In genomic region chr1:115654663-115655306, GRCh38 we compare ENCODE assay signal across 10 cellular contexts. TPM values are rescaled to one million over a fixed set of nuclear protein-coding genes. Genes with fewer than 3 reads are reported as not detected.
A peak's percentile ranks its signal among the peaks of the same experiment; 100 is the strongest.
DNase-seq lines count a peak whose midpoint lies in the region; ATAC-seq, FAIRE-seq and TF ChIP-seq lines count a peak whose summit lies in the region.
"Had no signal": no experiment of that assay in that cellular context is flagged by ENCODE, and none has a peak within 500 bp of the region (broad histone marks: within the 10 kb centered on the region; RNA-seq: fewer than 3 reads in every experiment).

No MANE protein-coding gene starts in this region.

- H3K9me3 Mint-ChIP-seq in GM23338: no peaks in the 10 kb centered on the region

- H3K4me1 ChIP-seq in GM23338 (ENCODE audit: insufficient read depth) (peaks cover 36% of the 10 kb centered on the region), RWPE2 (ENCODE audit: insufficient read depth, poor library complexity, severe bottlenecking) (peaks cover 16% of the 10 kb centered on the region), neuronal stem cell (ENCODE audit: control insufficient read depth in 2 of 2, insufficient read depth in 1 of 2, low read depth in 1 of 2, low read length in 2 of 2) (peaks cover 16 to 22% of the 10 kb centered on the region in 2 donors)

- peak overlapping the region; percentile 33 for H2BK5ac ChIP-seq in neuronal stem cell (ENCODE audit: low read length)

- H2AK5ac ChIP-seq in neuronal stem cell (ENCODE audit: low read depth, low read length): no peak overlapping the region

- peaks cover 26% of the 10 kb centered on the region for H3K36me3 Mint-ChIP-seq in GM23338 (ENCODE audit: low read depth)

- no peaks in the 10 kb centered on the region for H3F3A ChIP-seq in GM23338 (replicated peaks; ENCODE audit: low read depth)

- H3K27ac ChIP-seq in GM23338 (ENCODE audit: low read depth) (0 out of 2 replicates have a peak overlapping the region, but pooled peaks have one; percentile 78), RWPE2 (ENCODE audit: poor library complexity, severe bottlenecking) (peak overlapping the region; percentile 70), neuronal stem cell (replicated peaks; ENCODE audit: low read length) (no peak overlapping the region)

- no peak for FAIRE-seq in D721Med (lab: Jason Lieb, UNC)

- ATAC-seq in GM23338 (peak; percentile 63), RWPE2 (ENCODE audit: low read depth) (peak; percentile 71)

- TF ChIP-seq CTCF in GM23338 (conservative IDR thresholded peaks at IDR 0.05; ENCODE audit: low read depth in 2 of 2) (no peak), RWPE2 (IDR thresholded peaks at IDR 0.05; ENCODE audit: poor library complexity, severe bottlenecking) (no peak), fibroblast of mammary gland (conservative IDR thresholded peaks at IDR 0.05; ENCODE audit: control insufficient read depth, insufficient read depth, low read depth, low read length) (no peak), D721Med (IDR thresholded peaks at IDR 0.05; ENCODE audit: insufficient read depth, missing control alignments) (no peak)

- no CpG with 5 or more reads among the region's 14 CpGs for WGBS in neuronal stem cell (ENCODE audit: extremely low coverage in 2 of 2, insufficient read length in 2 of 2, insufficient replicate concordance in 1 of 2), 2 donors

- no peak overlapping the region for H4K8ac ChIP-seq in neuronal stem cell (ENCODE audit: low read depth, low read length)

- H3K18ac ChIP-seq in neuronal stem cell (ENCODE audit: low read length): no peak overlapping the region

- H2AFZ ChIP-seq in GM23338 (no peak overlapping the region), neuronal stem cell (ENCODE audit: low read length) (no peak overlapping the region)

- peaks cover 64% of the 10 kb centered on the region for H3K79me2 ChIP-seq in GM23338 (replicated peaks; ENCODE audit: insufficient read depth)

- H3K4me3 ChIP-seq in GM23338 (no peak overlapping the region), RWPE2 (ENCODE audit: severe bottlenecking) (no peak overlapping the region), fibroblast of mammary gland (ENCODE audit: control insufficient read depth, low read depth, low read length) (no peak overlapping the region), neuronal stem cell (ENCODE audit: low read length in 2 of 2) (no peak overlapping the region)

- H2BK120ac ChIP-seq in neuronal stem cell (ENCODE audit: low read depth, low read length): no peak overlapping the region

- H3K9me3 ChIP-seq in RWPE2 (ENCODE audit: severe bottlenecking): no peaks in the 10 kb centered on the region
- H3K9me3 ChIP-seq in neuronal stem cell (replicated peaks in 1 of 2; ENCODE audit: control insufficient read depth in 2 of 2, insufficient read depth in 1 of 2, low read depth in 1 of 2, low read length in 2 of 2): no peaks in the 10 kb centered on the region

- H3K9ac ChIP-seq in neuronal stem cell (ENCODE audit: low read depth, low read length, poor library complexity): no peak overlapping the region

- no peak overlapping the region for H3K14ac ChIP-seq in neuronal stem cell (ENCODE audit: low read length)

- H3K36me3 ChIP-seq in GM23338 (ENCODE audit: insufficient read depth): no peaks in the 10 kb centered on the region
- H3K36me3 ChIP-seq in RWPE2 (ENCODE audit: low read depth): peaks cover 60% of the 10 kb centered on the region
- peaks cover 0 to 21% of the 10 kb centered on the region in 2 donors for H3K36me3 ChIP-seq in neuronal stem cell (replicated peaks in 1 of 2; ENCODE audit: control insufficient read depth in 2 of 2, insufficient read depth in 2 of 2, low read length in 2 of 2)

- DNase-seq in GM23338 (ENCODE audit: low spot score) (peak; percentile 51), RWPE2 (ENCODE audit: low spot score) (no peak), fibroblast of mammary gland (ENCODE audit: low read depth) (peak; percentile 55), neuronal stem cell (ENCODE audit: low spot score) (no peak), D721Med (ENCODE audit: insufficient read length, low spot score) (no peak), RPMI8226 (no peak), NCI-H446 treated with DMSO at 0.1 percent for 48 hours (lab: John Stamatoyannopoulos, UW) (no peak)
- DNase-seq in stimulated activated CD4-positive, alpha-beta T cell treated with anti-CD3 and anti-CD28 coated beads, Interleukin-4, amount 100 ng/mL, for 4 hours: no peak
- DNase-seq: NCI-H2081 treated with DMSO at 0.1 percent for 48 hours; stimulated activated CD4-positive, alpha-beta T cell treated with anti-CD3 and anti-CD28 coated beads, Interleukin-2, amount 100 ng/mL, for 24 hours had no signal

- H3K27me3 ChIP-seq in GM23338 (ENCODE audit: insufficient read depth) (no peaks in the 10 kb centered on the region), RWPE2 (ENCODE audit: insufficient read depth, poor library complexity, severe bottlenecking) (no peaks in the 10 kb centered on the region), neuronal stem cell (ENCODE audit: control insufficient read depth in 3 of 3, insufficient read depth in 3 of 3, low read depth in 1 of 3, low read length in 3 of 3) (no peaks in the 10 kb centered on the region)

- H2BK15ac ChIP-seq in neuronal stem cell (ENCODE audit: low read length): no peak overlapping the region

- H3K79me1 ChIP-seq in neuronal stem cell (ENCODE audit: low read depth, low read length): no peaks in the 10 kb centered on the region

- H3K4me1 Mint-ChIP-seq in GM23338: peaks cover 41% of the 10 kb centered on the region

- H3K4me2 ChIP-seq in GM23338 (0 out of 2 replicates have a peak overlapping the region, but pooled peaks have one; percentile 27), neuronal stem cell (ENCODE audit: insufficient read depth, low read length, poor library complexity, severe bottlenecking) (no peak overlapping the region)

- H3K4me3 Mint-ChIP-seq in GM23338: no peak overlapping the region

- H3K27me3 Mint-ChIP-seq in GM23338 (ENCODE audit: insufficient read depth, low read depth, poor library complexity): peaks cover 2% of the 10 kb centered on the region

- no peak overlapping the region for H3K23ac ChIP-seq in neuronal stem cell (ENCODE audit: low read depth, low read length, poor library complexity)

- no peak overlapping the region for H3K4ac ChIP-seq in neuronal stem cell (ENCODE audit: low read length)

- peak overlapping the region; percentile 91 for H3K27ac Mint-ChIP-seq in GM23338

- 0 out of 2 replicates have a peak, but pooled peaks cover 5% of the 10 kb centered on the region for H3K9me2 ChIP-seq in GM23338 (ENCODE audit: insufficient read depth)

- no peak overlapping the region for H2BK12ac ChIP-seq in neuronal stem cell (ENCODE audit: low read length)

- H4K20me1 ChIP-seq in GM23338 (replicated peaks; ENCODE audit: insufficient read depth): no peaks in the 10 kb centered on the region; the same call in none of the 2 replicates

- no peak overlapping the region for H4K91ac ChIP-seq in neuronal stem cell (ENCODE audit: low read depth, low read length, poor library complexity)

TF ChIP-seq in GM23338, 12 proteins besides CTCF, POLR2A, EP300 and RAD21 (continues in another document):
- TF ChIP-seq CREB1 (CRISPR knock-in tag; IDR thresholded peaks at IDR 0.05; ENCODE audit: low read depth): no peak
- TF ChIP-seq POLR2AphosphoS5 (IDR thresholded peaks at IDR 0.05; ENCODE audit: low read depth): no peak
- no peak for TF ChIP-seq JUNB (IDR thresholded peaks at IDR 0.05; ENCODE audit: unreplicated experiment)

RNA-seq across cellular contexts. Expression of gene VANGL1, which starts 13.0 kb away (rescaled TPM):
- 11.7 and 14.4 TPM in 2 replicates for total RNA-seq in GM23338 (2014; rRNA removed; shearing (Covaris generic))
- 3.3 and 4.4 TPM in 2 replicates for polyA plus RNA-seq in GM23338 (2016; fragmentation: Nextera tagmentation; extraction: Ambion mirVana)
- polyA plus RNA-seq in neuronal stem cell (2013, experiment 1 of 2): 6.9 TPM
- 6.6 TPM for polyA plus RNA-seq in neuronal stem cell (2013, experiment 2 of 2)

Comparison
In these comparisons a context has a peak if more than half of its experiments do, and no peak if none do; other contexts are left out.
1. DNase-seq: peak in GM23338 (single experiment) and fibroblast of mammary gland (single experiment); none in RWPE2 (single experiment), neuronal stem cell (single experiment), D721Med (single experiment), RPMI8226 (single experiment), NCI-H446 treated with DMSO at 0.1 percent for 48 hours (single experiment) and stimulated activated CD4-positive, alpha-beta T cell treated with anti-CD3 and anti-CD28 coated beads, Interleukin-4, amount 100 ng/mL, for 4 hours (0 of 2).